In the genomic region with DNA sequence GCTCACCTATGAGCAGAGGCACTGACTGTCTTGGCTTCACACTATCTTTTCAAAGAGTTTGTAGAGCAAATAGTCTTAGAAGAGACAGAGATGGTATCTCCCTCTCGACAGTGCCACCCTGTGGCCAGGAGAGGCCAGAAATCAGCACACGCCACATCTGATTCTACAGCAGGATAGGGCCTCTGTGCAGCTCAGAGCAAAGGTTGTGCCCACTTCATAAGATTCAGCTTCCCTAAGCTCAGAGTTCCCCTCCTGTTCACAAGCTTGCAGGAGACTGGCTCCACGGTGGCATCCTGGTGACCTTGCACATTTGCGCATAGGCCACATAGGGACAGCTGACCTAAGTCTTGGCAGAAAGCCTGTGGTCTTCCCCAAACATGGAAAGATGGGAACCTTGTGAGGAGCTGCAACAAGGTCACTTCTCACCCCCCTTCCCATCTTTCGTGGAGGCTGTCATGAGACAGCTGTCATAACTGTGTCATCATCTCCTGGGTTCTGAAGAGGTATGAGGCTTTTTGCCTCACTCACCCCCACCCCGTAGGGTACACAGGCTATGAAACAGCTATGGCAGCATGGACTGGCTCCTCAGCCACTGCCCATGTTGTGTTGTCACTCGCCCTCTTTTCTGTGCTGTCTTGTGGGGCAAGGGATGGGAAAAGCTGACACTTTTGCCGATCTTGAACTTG, we compare ENCODE assay signal across 8 cellular contexts. TPM values are rescaled to one million over a fixed set of nuclear protein-coding genes. Genes with fewer than 3 reads are reported as not detected.
A peak's percentile ranks its signal among the peaks of the same experiment; 100 is the strongest.
DNase-seq lines count a peak whose midpoint lies in the region; ATAC-seq and TF ChIP-seq lines count a peak whose summit lies in the region.

No MANE protein-coding gene starts in this region.

- ATAC-seq in GM18867 (IDR thresholded peaks at IDR 0.05; ENCODE audit: unreplicated experiment) (peak; percentile 65), lower lobe of right lung (peak; percentile 89 to 90), HG02973 (IDR thresholded peaks at IDR 0.05; ENCODE audit: unreplicated experiment) (no peak)

- H3K4me1 ChIP-seq in lower lobe of right lung: no peaks in the 10 kb centered on the region

- H3K4me3 ChIP-seq in AG09309 (ENCODE audit: control insufficient read depth, low read depth, low read length): no peak overlapping the region
- H3K4me3 ChIP-seq in coronary artery: no peak overlapping the region
- peak overlapping the region; percentile 30 for H3K4me3 ChIP-seq in lower lobe of right lung

- peak; percentile 80 for TF ChIP-seq CTCF in AG09309 (IDR thresholded peaks at IDR 0.05; ENCODE audit: control insufficient read depth, insufficient read depth, low read depth, low read length, missing control alignments)
- TF ChIP-seq CTCF in coronary artery (IDR thresholded peaks at IDR 0.05): peak; percentile 32
- TF ChIP-seq CTCF in lower lobe of right lung (IDR thresholded peaks at IDR 0.05): peak; percentile 71

- intact Hi-C loops in lower lobe of right lung (cut with DNase I): loop anchor here (10.0 kb wide), 1 partner anchor 117 kb away; no protein-coding TSS in a partner anchor

- H3K9me3 ChIP-seq in lower lobe of right lung: no peaks in the 10 kb centered on the region

- H3K27ac ChIP-seq in coronary artery (peak overlapping the region in 1 of 2 donors; percentile 67), lower lobe of right lung (no peak overlapping the region)

- DNase-seq in AG09309 (ENCODE audit: low read depth) (no peak), NCI-H2029 treated with DMSO at 0.1 percent for 48 hours (lab: John Stamatoyannopoulos, UW) (peak; percentile 32), coronary artery (ENCODE audit: low spot score) (no peak), lower lobe of right lung (peak; percentile 74)
- peak; percentile 51 to 73 for DNase-seq in activated CD4-positive, alpha-beta T cell treated with anti-CD3 and anti-CD28 coated beads for 4 hours
- DNase-seq in stimulated activated CD8-positive, alpha-beta memory T cell treated with anti-CD3 and anti-CD28 coated beads, Interleukin-15, amount 100 ng/mL, for 1 hour (ENCODE audit: low read depth): peak; percentile 46

- no peaks in the 10 kb centered on the region for H3K36me3 ChIP-seq in lower lobe of right lung

- H3K27me3 ChIP-seq in lower lobe of right lung (ENCODE audit: low read depth): no peaks in the 10 kb centered on the region

RNA-seq across cellular contexts. Expression of gene ITLN2, which starts 3.0 kb away (rescaled TPM):
- total RNA-seq in lower lobe of right lung: 30.7 TPM

Comparison
In these comparisons a context has a peak if more than half of its experiments do, and no peak if none do; other contexts are left out.
1. DNase-seq: peak in NCI-H2029 treated with DMSO at 0.1 percent for 48 hours (single experiment), activated CD4-positive, alpha-beta T cell treated with anti-CD3 and anti-CD28 coated beads for 4 hours (2 of 2), lower lobe of right lung (single experiment) and stimulated activated CD8-positive, alpha-beta memory T cell treated with anti-CD3 and anti-CD28 coated beads, Interleukin-15, amount 100 ng/mL, for 1 hour (single experiment); none in AG09309 (single experiment) and coronary artery (single experiment).
2. Peak in every context shown above with its lines, with median percentiles within 50 percentile points of each other: CTCF ChIP-seq.